Comparison of ENCODE assay signal across 26 cellular contexts in the genomic region with DNA sequence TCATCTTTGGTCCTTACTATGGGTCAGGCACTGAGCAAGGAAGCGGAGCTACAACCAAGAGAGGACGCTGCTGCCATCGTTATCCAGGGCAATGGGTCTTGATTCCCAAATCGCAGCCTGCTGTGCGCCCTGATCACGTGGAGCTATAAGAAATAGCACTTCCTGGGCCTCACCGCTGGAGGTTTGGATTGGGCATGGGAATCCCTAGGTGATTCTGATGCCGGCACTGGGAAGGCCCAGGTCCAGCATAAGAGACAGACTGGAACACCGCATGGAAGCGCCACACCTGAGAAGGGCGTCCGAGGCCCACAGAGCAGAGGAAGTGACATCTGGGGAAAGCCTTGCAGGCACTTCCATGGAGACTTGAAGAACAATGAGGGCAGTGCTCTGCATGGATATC. TPM values are rescaled to one million over a fixed set of nuclear protein-coding genes. Genes with fewer than 3 reads are reported as not detected.
"Had no signal": no experiment of that assay in that cellular context is flagged by ENCODE, and none has a peak within 500 bp of the region (broad histone marks: within the 10 kb centered on the region; RNA-seq: fewer than 3 reads in every experiment).

No MANE protein-coding gene starts in this region.

- H3K27me3 ChIP-seq: adrenal gland, breast epithelium had no signal

- H3K9me3 ChIP-seq: adrenal gland, breast epithelium had no signal

- DNase-seq: activated CD4-positive, alpha-beta T cell treated with anti-CD3 and anti-CD28 coated beads for 48 hours; activated CD4-positive, alpha-beta T cell treated with anti-CD3 and anti-CD28 coated beads, Interleukin-2, amount 50 U/mL, for 4 hours; activated CD4-positive, CD25-positive, alpha-beta regulatory T cell treated with anti-CD3 and anti-CD28 coated beads, Interleukin-2, amount 50 U/mL, for 72 hours; activated CD8-positive, alpha-beta memory T cell treated with anti-CD3 and anti-CD28 coated beads, Interleukin-2, amount 50 U/mL, for 48 hours; activated CD8-positive, alpha-beta T cell treated with anti-CD3 and anti-CD28 coated beads, Interleukin-2, amount 10 ng/mL, durations not matched to agents 7 days and 5 days; activated effector memory CD4-positive, alpha-beta T cell treated with Interleukin-2 at 50 U/mL for 16 hours; activated naive CD4-positive, alpha-beta T cell treated with Interleukin-2 at 50 U/mL for 16 hours; activated T-cell treated with anti-CD3 and anti-CD28 coated beads, Interleukin-2, amount 50 U/mL, for 1 hour; anterior cingulate cortex; caudate nucleus; Karpas-422; MM.1S; NCI-H1105 treated with DMSO at 0.1 percent for 48 hours; NCI-H1436 treated with DMSO at 0.1 percent for 48 hours; NCI-H187; NCI-H2081; NCI-H510A treated with DMSO at 0.1 percent for 48 hours; NCI-H69; NK-92 treated with Interleukin-12 subunit alpha and Interleukin-12 subunit beta, amount 100 ng/mL, for 24 hours; SIG-M5; T-helper 17 cell; T-helper 9 cell had no signal

- H3K4me3 ChIP-seq: adrenal gland, breast epithelium had no signal

- H3K4me3 Mint-ChIP-seq: activated CD8-positive, alpha-beta T cell treated with anti-CD3 and anti-CD28 coated beads, Interleukin-2, amount 10 ng/mL, durations not matched to agents 7 days and 5 days; activated naive CD8-positive, alpha-beta T cell; T-helper 17 cell; WTC11 had no signal

- H3K27ac Mint-ChIP-seq: activated CD8-positive, alpha-beta T cell treated with anti-CD3 and anti-CD28 coated beads, Interleukin-2, amount 10 ng/mL, durations not matched to agents 7 days and 5 days; activated naive CD8-positive, alpha-beta T cell; T-helper 17 cell; WTC11 had no signal

- H3K36me3 ChIP-seq: adrenal gland, breast epithelium had no signal

- ATAC-seq: activated CD8-positive, alpha-beta T cell treated with anti-CD3 and anti-CD28 coated beads, Interleukin-2, amount 10 ng/mL, durations not matched to agents 7 days and 5 days; T-helper 17 cell; WTC11 had no signal

- H3K4me1 ChIP-seq: breast epithelium had no signal

- H3K36me3 Mint-ChIP-seq: WTC11 had no signal

- H3K27ac ChIP-seq: adrenal gland, breast epithelium had no signal

RNA-seq across cellular contexts. Expression of a gene that starts 3.0 kb away (rescaled TPM):
- total RNA-seq: activated CD8-positive, alpha-beta T cell treated with anti-CD3 and anti-CD28 coated beads, Interleukin-2, amount 10 ng/mL, durations not matched to agents 7 days and 5 days; T-helper 17 cell; WTC11 had no signal
